ENCODE assay signal across 17 cellular contexts in genomic region chr18:13335903-13336302, GRCh38.
"Had no signal": no experiment of that assay in that cellular context is flagged by ENCODE, and none has a peak within 500 bp of the region (broad histone marks: within the 10 kb centered on the region; RNA-seq: fewer than 3 reads in every experiment).

No MANE protein-coding gene starts in this region.

- ATAC-seq: esophagus mucosa, gastrocnemius medialis, left lobe of liver, right cardiac atrium had no signal

- H3K9me3 ChIP-seq: gastrocnemius medialis, suprapubic skin, thyroid gland, uterus had no signal

- H3K4me3 ChIP-seq: gastrocnemius medialis, heart right ventricle, suprapubic skin, thyroid gland, uterus had no signal

- H3K27ac ChIP-seq: gastrocnemius medialis, heart right ventricle, suprapubic skin, thyroid gland, uterus had no signal

- H3K4me1 ChIP-seq: gastrocnemius medialis, suprapubic skin, thyroid gland, uterus had no signal

- DNase-seq: effector memory CD4-positive, alpha-beta T cell; gastrocnemius medialis; heart right ventricle; hypothalamus; islet precursor cell; posterior cingulate gyrus; right cardiac atrium; small intestine; stimulated activated CD4-positive, alpha-beta T cell treated with anti-CD3 and anti-CD28 coated beads, Interleukin-2, amount 100 ng/mL, for 48 hours; stimulated activated naive CD4-positive, alpha-beta T cell treated with Interleukin-2 at 50 U/mL for 16 hours; thyroid gland; uterus had no signal

- H3K4me1 Mint-ChIP-seq: mesothelial cell of epicardium had no signal

- H3K36me3 ChIP-seq: gastrocnemius medialis, heart right ventricle, suprapubic skin, thyroid gland, uterus had no signal

- H3K27me3 ChIP-seq: gastrocnemius medialis, heart right ventricle, suprapubic skin, thyroid gland, uterus had no signal

- H3K9me3 Mint-ChIP-seq: type B pancreatic cell had no signal

- H3K27ac Mint-ChIP-seq: mesothelial cell of epicardium, type B pancreatic cell had no signal

- H3K4me3 Mint-ChIP-seq: mesothelial cell of epicardium, type B pancreatic cell had no signal

- H3K36me3 Mint-ChIP-seq: type B pancreatic cell had no signal
